8 cellular contexts compared by ENCODE assay signal in the genomic region with DNA sequence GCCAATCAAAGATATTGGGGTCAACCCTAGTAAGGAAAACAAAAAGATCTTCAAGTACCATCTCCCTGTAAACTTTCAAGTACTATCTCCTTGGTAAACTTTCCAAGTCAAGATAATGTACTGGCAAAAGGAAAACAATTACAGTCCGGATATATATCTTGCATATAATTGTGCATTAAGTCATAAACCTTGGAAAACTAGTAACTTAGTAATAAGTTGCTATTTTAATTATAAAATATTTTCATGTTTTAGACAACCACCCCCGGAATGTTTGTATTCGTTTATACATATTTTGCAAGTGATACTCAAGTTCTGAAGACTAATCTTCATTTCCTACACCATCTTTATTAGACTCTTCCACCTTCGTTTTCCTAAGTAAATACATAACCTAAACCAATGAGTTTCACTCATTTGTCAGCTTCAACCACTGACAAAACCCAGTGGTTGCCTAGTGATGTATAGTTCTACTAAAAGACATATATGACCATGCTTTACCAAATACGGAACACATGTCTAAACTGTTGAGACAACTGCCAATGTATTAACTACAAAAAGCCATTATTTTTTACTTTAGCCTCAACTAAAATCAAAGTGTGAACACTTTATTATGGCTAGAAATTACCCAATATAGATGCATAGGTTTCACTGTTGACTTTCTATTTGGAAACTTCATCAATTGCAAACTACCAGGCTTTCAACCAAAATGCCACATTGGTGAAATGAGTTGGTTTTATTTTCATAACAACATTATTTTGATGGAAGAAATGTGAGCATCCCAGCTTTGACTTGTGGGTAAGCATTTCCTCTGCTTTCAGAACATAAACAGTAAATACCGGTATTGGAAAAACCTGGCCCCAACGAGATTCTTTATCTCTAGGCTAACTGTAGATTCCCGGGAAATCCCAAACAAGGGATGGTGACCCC. TPM values are rescaled to one million over a fixed set of nuclear protein-coding genes. Genes with fewer than 3 reads are reported as not detected.
DNase-seq lines count a peak whose midpoint lies in the region; ATAC-seq and TF ChIP-seq lines count a peak whose summit lies in the region.

No MANE protein-coding gene starts in this region.

- H3K4me1 Mint-ChIP-seq in activated CD4-positive, alpha-beta T cell treated with anti-CD3 and anti-CD28 coated beads for 36 hours, result peaks cover 35% of the 10 kb centered on the region

- H3K27ac ChIP-seq in temporal lobe (ENCODE audit: low read depth, low read length), result peak overlapping the region; percentile 77

- H3K4me3 Mint-ChIP-seq in activated CD4-positive, alpha-beta T cell treated with anti-CD3 and anti-CD28 coated beads for 36 hours, result peak overlapping the region; percentile 88

- peak; percentile 5 for ATAC-seq in activated CD4-positive, alpha-beta T cell treated with anti-CD3 and anti-CD28 coated beads for 36 hours
- ATAC-seq in activated naive CD4-positive, alpha-beta T cell treated with anti-CD3 and anti-CD28 coated beads, Interleukin-2, amount 50 U/mL, for 72 hours, result peak in 1 of 2 donors; percentile 17
- ATAC-seq in GM18858 (IDR thresholded peaks at IDR 0.05; ENCODE audit: unreplicated experiment) (no peak), HG03175 (IDR thresholded peaks at IDR 0.05; ENCODE audit: unreplicated experiment) (no peak)

- H3K4me3 ChIP-seq in kidney epithelial cell (ENCODE audit: low read depth, low read length), result peak overlapping the region; percentile 75

- POLR2A ChIA-PET in activated CD4-positive, alpha-beta T cell treated with anti-CD3 and anti-CD28 coated beads for 36 hours (lab: Charles Lee), result interaction anchor here (0.8 to 1.2 kb wide), 3 partner anchors 10 to 199 kb away, joined by 3 to 7 read pairs (median 3); no protein-coding TSS in a partner anchor

- H3K27me3 ChIP-seq in kidney epithelial cell (ENCODE audit: control insufficient read depth, insufficient read depth, low read length), result no peaks in the 10 kb centered on the region

- DNase-seq in activated CD4-positive, alpha-beta T cell treated with anti-CD3 and anti-CD28 coated beads for 36 hours, result no peak
- DNase-seq in activated CD4-positive, alpha-beta T cell treated with anti-CD3 and anti-CD28 coated beads for 4 hours, result no peak
- no peak for DNase-seq in activated naive CD4-positive, alpha-beta T cell treated with anti-CD3 and anti-CD28 coated beads, Interleukin-2, amount 50 U/mL, for 72 hours (ENCODE audit: low spot score in 2 of 2)
- DNase-seq in kidney epithelial cell (ENCODE audit: low read depth), result no peak
- no peak for DNase-seq in hepatic stellate cell (ENCODE audit: low spot score)

- no peaks in the 10 kb centered on the region for H3K36me3 Mint-ChIP-seq in activated CD4-positive, alpha-beta T cell treated with anti-CD3 and anti-CD28 coated beads for 36 hours (ENCODE audit: low read depth)
- peaks cover 6 to 11% of the 10 kb centered on the region in 2 donors for H3K36me3 Mint-ChIP-seq in activated naive CD4-positive, alpha-beta T cell treated with anti-CD3 and anti-CD28 coated beads, Interleukin-2, amount 50 U/mL, for 72 hours

- H3K36me3 ChIP-seq in kidney epithelial cell (ENCODE audit: control insufficient read depth, insufficient read depth, low read length), result no peaks in the 10 kb centered on the region

- no peak for TF ChIP-seq CTCF in kidney epithelial cell (IDR thresholded peaks at IDR 0.05; ENCODE audit: insufficient read depth, low read length, poor library complexity, severe bottlenecking)

- intact Hi-C loops in activated CD4-positive, alpha-beta T cell treated with anti-CD3 and anti-CD28 coated beads for 36 hours (cut with DNase I, micrococcal nuclease), result loop anchor here (1.0 to 5.0 kb wide), 4 partner anchors 10 to 604 kb away; partner anchors contain the start of gene ADSS2 (in 1 of the 2)

- CTCF ChIA-PET in activated CD4-positive, alpha-beta T cell treated with anti-CD3 and anti-CD28 coated beads for 36 hours (lab: Charles Lee), result no interaction called here

- no peaks in the 10 kb centered on the region for H3K27me3 Mint-ChIP-seq in activated CD4-positive, alpha-beta T cell treated with anti-CD3 and anti-CD28 coated beads for 36 hours

- peak overlapping the region; percentile 92 for H3K27ac Mint-ChIP-seq in activated CD4-positive, alpha-beta T cell treated with anti-CD3 and anti-CD28 coated beads for 36 hours
- peak overlapping the region; percentile 93 to 99 for H3K27ac Mint-ChIP-seq in activated naive CD4-positive, alpha-beta T cell treated with anti-CD3 and anti-CD28 coated beads, Interleukin-2, amount 50 U/mL, for 72 hours

- no peaks in the 10 kb centered on the region for H3K9me3 Mint-ChIP-seq in activated CD4-positive, alpha-beta T cell treated with anti-CD3 and anti-CD28 coated beads for 36 hours (ENCODE audit: low read depth)
- peaks cover 0 to 1% of the 10 kb centered on the region in 2 donors for H3K9me3 Mint-ChIP-seq in activated naive CD4-positive, alpha-beta T cell treated with anti-CD3 and anti-CD28 coated beads, Interleukin-2, amount 50 U/mL, for 72 hours

RNA-seq across cellular contexts. Expression of gene AKT3, which starts 1.6 kb away (rescaled TPM):
- 10 to 100 TPM; 29.3 to 34.6 TPM for total RNA-seq in activated CD4-positive, alpha-beta T cell treated with anti-CD3 and anti-CD28 coated beads for 36 hours
- total RNA-seq in activated naive CD4-positive, alpha-beta T cell treated with anti-CD3 and anti-CD28 coated beads, Interleukin-2, amount 50 U/mL, for 72 hours, result 10 to 100 TPM; 24.9 to 37.3 TPM
- total RNA-seq in kidney epithelial cell, result 12.1 and 13.1 TPM in 2 replicates
- 219 TPM for total RNA-seq in temporal lobe
